ENCODE assay signal across 8 cellular contexts in the genomic region with DNA sequence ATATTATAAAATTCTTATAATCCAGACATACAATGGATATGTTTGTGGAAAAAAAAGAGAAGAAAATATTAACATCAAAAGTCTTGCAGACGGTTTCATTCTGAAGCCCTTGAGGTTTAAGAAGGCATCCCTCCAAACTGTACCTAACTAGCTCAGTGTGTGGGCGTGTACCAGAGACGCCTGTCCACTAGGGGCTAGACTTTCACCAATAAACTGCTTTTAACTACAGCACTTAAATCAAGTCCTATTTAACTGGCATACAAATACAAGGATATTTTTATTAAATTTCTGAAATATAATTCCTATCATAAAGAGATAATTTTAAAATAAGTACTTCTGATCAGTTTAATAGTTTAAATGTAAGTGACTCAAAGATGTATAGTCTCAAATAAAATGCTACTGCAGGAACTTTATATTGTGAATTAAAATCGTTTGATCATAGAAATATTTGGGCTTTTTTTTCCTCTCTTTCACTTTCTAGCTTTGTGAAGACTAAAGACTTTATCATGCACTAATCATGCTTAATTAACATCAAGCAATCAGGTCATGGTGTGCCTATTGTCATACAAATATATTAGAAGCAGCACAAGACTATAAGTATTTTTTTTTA.
DNase-seq lines count a peak whose midpoint lies in the region; ATAC-seq and TF ChIP-seq lines count a peak whose summit lies in the region.

No MANE protein-coding gene starts in this region.

- DNase-seq in GM04503 (ENCODE audit: low read depth) (peak; percentile 3), HS-5 (ENCODE audit: low read depth) (peak; percentile 23), SJSA1 (ENCODE audit: low read depth in 1 of 2, low spot score in 2 of 2) (peak; percentile 4 to 37), iPS-NIHi7 (ENCODE audit: extremely low spot score) (peak; percentile 44), occipital lobe (lab: John Stamatoyannopoulos, UW) (no peak), GM20000 (ENCODE audit: low spot score) (no peak)
- no peak for DNase-seq in activated effector memory CD4-positive, alpha-beta T cell treated with anti-CD3 and anti-CD28 coated beads, Interleukin-2, amount 50 U/mL, for 16 hours

- H3K9me3 ChIP-seq in SJSA1 (replicated peaks), result no peaks in the 10 kb centered on the region

- TF ChIP-seq CTCF in GM20000 (IDR thresholded peaks at IDR 0.05; ENCODE audit: extremely low read depth, missing control alignments), result no peak

- no peaks in the 10 kb centered on the region for H3K36me3 ChIP-seq in SJSA1

- H3K4me1 ChIP-seq in SJSA1 (replicated peaks), result no peaks in the 10 kb centered on the region

- no peak overlapping the region for H3K4me3 ChIP-seq in SJSA1

- no peak for ATAC-seq in HG03460 (IDR thresholded peaks at IDR 0.05; ENCODE audit: unreplicated experiment)

- no peak overlapping the region for H3K27ac ChIP-seq in SJSA1

- no peaks in the 10 kb centered on the region for H3K27me3 ChIP-seq in SJSA1 (replicated peaks)

Comparison
In these comparisons a context has a peak if more than half of its experiments do, and no peak if none do; other contexts are left out.
1. DNase-seq: peak in GM04503 (single experiment), HS-5 (single experiment), SJSA1 (2 of 2) and iPS-NIHi7 (single experiment); none in activated effector memory CD4-positive, alpha-beta T cell treated with anti-CD3 and anti-CD28 coated beads, Interleukin-2, amount 50 U/mL, for 16 hours (single experiment), occipital lobe (single experiment) and GM20000 (single experiment).